18 cellular contexts compared by ENCODE assay signal in genomic region chr3:99355465-99355864, GRCh38.
"Had no signal": no experiment of that assay in that cellular context is flagged by ENCODE, and none has a peak within 500 bp of the region (broad histone marks: within the 10 kb centered on the region; RNA-seq: fewer than 3 reads in every experiment).

No MANE protein-coding gene starts in this region.

- H2AFZ ChIP-seq: hepatocyte had no signal

- H3K36me3 ChIP-seq: pancreas, tibial artery, WERI-Rb-1 had no signal

- H3K79me2 ChIP-seq: hepatocyte had no signal

- H3K9me3 ChIP-seq: pancreas, tibial artery had no signal

- H3K4me3 ChIP-seq: hepatocyte, pancreas, tibial artery had no signal

- H3K4me2 ChIP-seq: hepatocyte had no signal

- H3K27me3 ChIP-seq: hepatocyte, pancreas, tibial artery had no signal

- ATAC-seq: activated CD4-positive, alpha-beta T cell treated with anti-CD3 and anti-CD28 coated beads for 36 hours; activated CD8-positive, alpha-beta T cell treated with anti-CD3 and anti-CD28 coated beads, Interleukin-2, amount 10 ng/mL, durations not matched to agents 7 days and 5 days; pancreas had no signal

- DNase-seq: activated CD4-positive, alpha-beta T cell treated with anti-CD3 and anti-CD28 coated beads for 36 hours; activated CD8-positive, alpha-beta memory T cell treated with anti-CD3 and anti-CD28 coated beads, Interleukin-2, amount 50 U/mL, for 48 hours; activated CD8-positive, alpha-beta T cell treated with anti-CD3 and anti-CD28 coated beads, Interleukin-2, amount 10 ng/mL, durations not matched to agents 7 days and 5 days; activated naive CD8-positive, alpha-beta T cell treated with anti-CD3 and anti-CD28 coated beads, Interleukin-2, amount 10 ng/mL, durations not matched to agents 7 days and 5 days; anterior cingulate cortex; effector CD4-positive, alpha-beta T cell; kidney; midbrain; naive B cell; pancreas; retina; stimulated activated CD4-positive, alpha-beta T cell treated with anti-CD3 and anti-CD28 coated beads, Interleukin-15, amount 100 ng/mL, for 24 hours; stimulated activated CD4-positive, alpha-beta T cell treated with anti-CD3 and anti-CD28 coated beads, Interleukin-4, amount 100 ng/mL, for 4 hours; SW 1271; tibial artery; WERI-Rb-1 had no signal

- H3K4me1 ChIP-seq: pancreas had no signal

- H3K27ac ChIP-seq: epithelial cell of prostate, hepatocyte, pancreas, tibial artery, WERI-Rb-1 had no signal
